11 cellular contexts compared by ENCODE assay signal in genomic region chr4:26141101-26141830, GRCh38.
DNase-seq lines count a peak whose midpoint lies in the region; TF ChIP-seq lines count a peak whose summit lies in the region.
"Had no signal": no experiment of that assay in that cellular context is flagged by ENCODE, and none has a peak within 500 bp of the region (broad histone marks: within the 10 kb centered on the region; RNA-seq: fewer than 3 reads in every experiment).

No MANE protein-coding gene starts in this region.

- no peak overlapping the region for H2AK5ac ChIP-seq in mesendoderm (ENCODE audit: low read length)

- TF ChIP-seq POLR2A in tibial nerve (IDR thresholded peaks at IDR 0.05): no peak
- TF ChIP-seq POLR2A in erythroblast (IDR thresholded peaks at IDR 0.05; ENCODE audit: low read length): no peak

- H3K36me3 Mint-ChIP-seq in activated naive CD4-positive, alpha-beta T cell treated with anti-CD3 and anti-CD28 coated beads, Interleukin-2, amount 10 ng/mL, durations not matched to agents 7 days and 5 days: no peaks in the 10 kb centered on the region

- H3K27ac ChIP-seq in mesendoderm (ENCODE audit: low read depth, low read length) (peak overlapping the region; percentile 28), tibial nerve (peak overlapping the region in 3 of 4 donors; percentile 13 to 65 (median 63))

- H4K5ac ChIP-seq in mesendoderm (ENCODE audit: low read length): no peak overlapping the region

- H3K9ac ChIP-seq in mesendoderm (ENCODE audit: low read length): no peak overlapping the region

- H3K56ac ChIP-seq in mesendoderm (ENCODE audit: low read length): no peak overlapping the region

- H3K9me3 Mint-ChIP-seq in activated naive CD4-positive, alpha-beta T cell treated with anti-CD3 and anti-CD28 coated beads, Interleukin-2, amount 10 ng/mL, durations not matched to agents 7 days and 5 days: peaks cover 2% of the 10 kb centered on the region
- H3K9me3 Mint-ChIP-seq: activated naive CD8-positive, alpha-beta T cell treated with anti-CD3 and anti-CD28 coated beads, Interleukin-2, amount 50 U/mL, for 24 hours had no signal

- H3K4me3 ChIP-seq in astrocyte of the spinal cord (ENCODE audit: low read depth, low read length) (no peak overlapping the region), mesendoderm (ENCODE audit: low read length) (no peak overlapping the region), tibial nerve (no peak overlapping the region)

- H3K27me3 ChIP-seq in mesendoderm (ENCODE audit: insufficient read depth, low read length, poor library complexity): no peaks in the 10 kb centered on the region
- no peaks in the 10 kb centered on the region for H3K27me3 ChIP-seq in tibial nerve

- H3K9me3 ChIP-seq in tibial nerve: no peaks in the 10 kb centered on the region

- H4K8ac ChIP-seq in mesendoderm (ENCODE audit: low read depth, low read length): no peak overlapping the region

- no peak overlapping the region for H2BK120ac ChIP-seq in mesendoderm (ENCODE audit: low read depth, low read length)

- H3K23ac ChIP-seq in mesendoderm (ENCODE audit: low read length): no peak overlapping the region

- H3K4me2 ChIP-seq in mesendoderm (ENCODE audit: low read length): no peak overlapping the region

- TF ChIP-seq EP300 in tibial nerve (IDR thresholded peaks at IDR 0.05): no peak

- H3K27ac Mint-ChIP-seq in activated naive CD4-positive, alpha-beta T cell treated with anti-CD3 and anti-CD28 coated beads, Interleukin-2, amount 10 ng/mL, durations not matched to agents 7 days and 5 days: no peak overlapping the region

- H2BK5ac ChIP-seq in mesendoderm (ENCODE audit: low read length): no peak overlapping the region

- H3K27me3 Mint-ChIP-seq in activated naive CD4-positive, alpha-beta T cell treated with anti-CD3 and anti-CD28 coated beads, Interleukin-2, amount 10 ng/mL, durations not matched to agents 7 days and 5 days: peaks cover 7% of the 10 kb centered on the region

- no peak overlapping the region for H3K18ac ChIP-seq in mesendoderm (ENCODE audit: low read length)

- WGBS in mesendoderm (ENCODE audit: extremely low coverage, insufficient coverage, low lambda C conversion rate): no CpG with 5 or more reads among the region's 9 CpGs
- WGBS in tibial nerve, 2 donors: 60 to 67% methylated on average over 9 of the region's 9 CpGs

- no peaks in the 10 kb centered on the region for H3K79me2 ChIP-seq in mesendoderm (ENCODE audit: control insufficient read depth, insufficient read depth, low read length)

- H3K79me1 ChIP-seq in mesendoderm (ENCODE audit: low read length): no peaks in the 10 kb centered on the region

- no peaks in the 10 kb centered on the region for H3K36me3 ChIP-seq in mesendoderm (ENCODE audit: control insufficient read depth, insufficient read depth, low read length)
- no peaks in the 10 kb centered on the region for H3K36me3 ChIP-seq in tibial nerve

- peak; percentile 6 for DNase-seq in NCI-H748 (lab: John Stamatoyannopoulos, UW; ENCODE audit: unreplicated experiment)
- DNase-seq in NCI-H748 treated with DMSO at 0.1 percent for 48 hours (lab: John Stamatoyannopoulos, UW): no peak
- peak; percentile 8 for DNase-seq in astrocyte of the spinal cord (ENCODE audit: low read depth, low spot score)
- DNase-seq in mesendoderm: peak; percentile 40
- DNase-seq in tibial nerve (ENCODE audit: low spot score in 2 of 2): no peak
- DNase-seq in erythroblast (lab: John Stamatoyannopoulos, UW): no peak
- DNase-seq in GF-D8 (lab: John Stamatoyannopoulos, UW): no peak
- no peak for DNase-seq in activated naive CD4-positive, alpha-beta T cell treated with anti-CD3 and anti-CD28 coated beads, Interleukin-2, amount 10 ng/mL, durations not matched to agents 7 days and 5 days
- DNase-seq: activated naive CD8-positive, alpha-beta T cell treated with anti-CD3 and anti-CD28 coated beads, Interleukin-2, amount 50 U/mL, for 24 hours; kidney glomerular epithelial cell; stimulated activated naive CD4-positive, alpha-beta T cell had no signal

- no peak overlapping the region for H2BK15ac ChIP-seq in mesendoderm (replicated peaks; ENCODE audit: low read depth)

- no peak overlapping the region for H3K4me3 Mint-ChIP-seq in activated naive CD4-positive, alpha-beta T cell treated with anti-CD3 and anti-CD28 coated beads, Interleukin-2, amount 10 ng/mL, durations not matched to agents 7 days and 5 days
- H3K4me3 Mint-ChIP-seq: activated naive CD8-positive, alpha-beta T cell treated with anti-CD3 and anti-CD28 coated beads, Interleukin-2, amount 50 U/mL, for 24 hours had no signal

- H3K4ac ChIP-seq in mesendoderm (ENCODE audit: low read depth, low read length): no peak overlapping the region

- TF ChIP-seq CTCF in astrocyte of the spinal cord (IDR thresholded peaks at IDR 0.05; ENCODE audit: low read depth, low read length) (no peak), tibial nerve (IDR thresholded peaks at IDR 0.05) (no peak)

- in situ Hi-C loops in astrocyte of the spinal cord (cut with HindIII; ENCODE audit: low sequenced_read_pairs): no loop called here

- H3K4me1 Mint-ChIP-seq in activated naive CD4-positive, alpha-beta T cell treated with anti-CD3 and anti-CD28 coated beads, Interleukin-2, amount 10 ng/mL, durations not matched to agents 7 days and 5 days: peaks cover 5% of the 10 kb centered on the region

- CTCF ChIA-PET in activated naive CD4-positive, alpha-beta T cell treated with anti-CD3 and anti-CD28 coated beads, Interleukin-2, amount 10 ng/mL, durations not matched to agents 7 days and 5 days (lab: Charles Lee): interaction anchor here (1.0 kb wide), 1 partner anchor 32 kb away, joined by 4 read pairs; no protein-coding TSS in a partner anchor

- peaks cover 3% of the 10 kb centered on the region for H3K4me1 ChIP-seq in mesendoderm (ENCODE audit: control insufficient read depth, low read depth, low read length)
- peaks cover 0 to 30% (median 2%) of the 10 kb centered on the region in 4 donors for H3K4me1 ChIP-seq in tibial nerve

Comparison
In these comparisons a context has a peak if more than half of its experiments do, and no peak if none do; other contexts are left out.
1. DNase-seq: peak in NCI-H748 (single experiment), astrocyte of the spinal cord (single experiment) and mesendoderm (single experiment); none in NCI-H748 treated with DMSO at 0.1 percent for 48 hours (single experiment), tibial nerve (0 of 2), erythroblast (0 of 2), GF-D8 (single experiment) and activated naive CD4-positive, alpha-beta T cell treated with anti-CD3 and anti-CD28 coated beads, Interleukin-2, amount 10 ng/mL, durations not matched to agents 7 days and 5 days (single experiment).